Comparison of ENCODE assay signal across 8 cellular contexts in genomic region chr9:136631038-136632000, GRCh38. TPM values are rescaled to one million over a fixed set of nuclear protein-coding genes. Genes with fewer than 3 reads are reported as not detected.
DNase-seq lines count a peak whose midpoint lies in the region; ATAC-seq, FAIRE-seq and TF ChIP-seq lines count a peak whose summit lies in the region.

No MANE protein-coding gene starts in this region.

- no peak for FAIRE-seq in pancreas (lab: Jason Lieb, UNC)

- H3K36me3 ChIP-seq in RWPE2 (ENCODE audit: low read depth) = no peaks in the 10 kb centered on the region
- H3K36me3 ChIP-seq in pancreas = no peaks in the 10 kb centered on the region
- H3K36me3 ChIP-seq in tibial nerve = no peaks in the 10 kb centered on the region

- no peak for TF ChIP-seq POLR2A in tibial nerve (IDR thresholded peaks at IDR 0.05)

- H3K4me1 ChIP-seq in RWPE2 (ENCODE audit: insufficient read depth, poor library complexity, severe bottlenecking) (peaks cover 12% of the 10 kb centered on the region), pancreas (peaks cover 18 to 34% (median 28%) of the 10 kb centered on the region in 3 donors), tibial nerve (peaks cover 0 to 30% (median 23%) of the 10 kb centered on the region in 4 donors)

- peak; percentile 52 for DNase-seq in DMS114 treated with DMSO at 0.1 percent for 48 hours (lab: John Stamatoyannopoulos, UW; ENCODE audit: unreplicated experiment)
- DNase-seq in RWPE2 (ENCODE audit: low spot score) = no peak
- peak; percentile 61 for DNase-seq in activated T-helper 9 cell treated with anti-CD3 and anti-CD28 coated beads, Interleukin-2, amount 50 U/mL, for 16 hours (ENCODE audit: low read depth)
- peak; percentile 63 to 88 for DNase-seq in foreskin fibroblast
- DNase-seq in pancreas = peak; percentile 68 to 91 (median 83)
- DNase-seq in tibial nerve (ENCODE audit: low spot score in 2 of 2) = peak; percentile 65 to 86

- TF ChIP-seq CTCF in LNCAP (IDR thresholded peaks at IDR 0.05) (peak; percentile 94), RWPE2 (IDR thresholded peaks at IDR 0.05; ENCODE audit: poor library complexity, severe bottlenecking) (peak; percentile 82), foreskin fibroblast (IDR thresholded peaks at IDR 0.05; ENCODE audit: low read depth, low read length) (peak; percentile 82), pancreas (IDR thresholded peaks at IDR 0.05) (peak; percentile 56 to 72 (median 60)), tibial nerve (IDR thresholded peaks at IDR 0.05) (peak; percentile 74 to 95 (median 86))

- 34 to 45% methylated on average over 31 of the region's 31 CpGs for WGBS in pancreas, 2 donors
- WGBS in tibial nerve, 2 donors = 53 to 59% methylated on average over 28 to 31 of the region's 31 CpGs

- intact Hi-C loops in pancreas (cut with DNase I) = loop anchor here (2.0 to 10.0 kb wide), 4 partner anchors 134 to 317 kb away; partner anchors contain the start of gene SNAPC4 (in 1 of the 3)

- H3K27ac ChIP-seq in RWPE2 (ENCODE audit: poor library complexity, severe bottlenecking) (no peak overlapping the region), pancreas (no peak overlapping the region), tibial nerve (no peak overlapping the region)

- no peak for TF ChIP-seq EP300 in tibial nerve (IDR thresholded peaks at IDR 0.05)

- H3K4me3 ChIP-seq in RWPE2 (ENCODE audit: severe bottlenecking) (no peak overlapping the region), foreskin fibroblast (ENCODE audit: low read depth in 1 of 2, low read length in 2 of 2) (no peak overlapping the region), pancreas (no peak overlapping the region), tibial nerve (no peak overlapping the region)

- no peaks in the 10 kb centered on the region for H3K27me3 ChIP-seq in RWPE2 (ENCODE audit: insufficient read depth, poor library complexity, severe bottlenecking)
- H3K27me3 ChIP-seq in pancreas = no peaks in the 10 kb centered on the region
- H3K27me3 ChIP-seq in tibial nerve = no peaks in the 10 kb centered on the region

- H3K9me3 ChIP-seq in RWPE2 (ENCODE audit: severe bottlenecking) (no peaks in the 10 kb centered on the region), pancreas (no peaks in the 10 kb centered on the region), tibial nerve (no peaks in the 10 kb centered on the region)

- peak; percentile 70 for ATAC-seq in RWPE2 (ENCODE audit: low read depth)
- peak; percentile 59 to 84 (median 70) for ATAC-seq in pancreas
- no peak for ATAC-seq in GM21367 (IDR thresholded peaks at IDR 0.05; ENCODE audit: unreplicated experiment)

RNA-seq across cellular contexts. Expression of gene EGFL7, which starts 31.4 kb away (rescaled TPM):
- 10 to 100 TPM in 5 of 6 donors, 1 to 10 TPM in 1; 8.6 to 21.2 (median 13.1) TPM for total RNA-seq in pancreas
- polyA plus RNA-seq in pancreas = 100 to 1,000 TPM; 111 to 134 TPM
- total RNA-seq in tibial nerve = 100 to 1,000 TPM in 3 of 4 donors, 10 to 100 TPM in 1; 95.2 to 229 (median 179) TPM

RNA-seq across cellular contexts. Expression of gene AGPAT2, which starts 55.9 kb away (rescaled TPM):
- 100 to 1,000 TPM in 1 of 6 donors, 10 to 100 TPM in 5; 57.0 to 105 (median 69.5) TPM for total RNA-seq in pancreas
- polyA plus RNA-seq in pancreas = 100 to 1,000 TPM in 1 of 2 donors, 10 to 100 TPM in 1; 94.2 to 158 TPM
- 100 to 1,000 TPM in 3 of 4 donors, 10 to 100 TPM in 1; 79.6 to 292 (median 151) TPM for total RNA-seq in tibial nerve

Comparison
In these comparisons a context has a peak if more than half of its experiments do, and no peak if none do; other contexts are left out.
1. RNA of gene EGFL7, which starts 31.4 kb away (total RNA-seq): 95.2 to 229 TPM in tibial nerve; 8.6 to 21.2 TPM in pancreas; every median in the first group is over 4 times any median in the second.
2. Peak in every context shown above with its lines, with median percentiles within 50 percentile points of each other: CTCF ChIP-seq.